Comparison of ENCODE assay signal across 15 cellular contexts in genomic region chr12:124147579-124147978, GRCh38.
DNase-seq lines count a peak whose midpoint lies in the region; ATAC-seq lines count a peak whose summit lies in the region.
"Had no signal": no experiment of that assay in that cellular context is flagged by ENCODE, and none has a peak within 500 bp of the region (broad histone marks: within the 10 kb centered on the region; RNA-seq: fewer than 3 reads in every experiment).

No MANE protein-coding gene starts in this region.

- no peak overlapping the region for H3K4me3 Mint-ChIP-seq in activated CD8-positive, alpha-beta memory T cell treated with anti-CD3 and anti-CD28 coated beads, Interleukin-2, amount 10 ng/mL, durations not matched to agents 7 days and 5 days
- H3K4me3 Mint-ChIP-seq: endodermal cell; natural killer cell treated with Interleukin-12 subunit alpha and Interleukin-12 subunit beta and Interleukin-15 and Interleukin-18, amount 100 ng/mL, for 72 hours had no signal

- H3K4me1 ChIP-seq in BLaER1 treated with 17β-estradiol and CSF1 and Interleukin-3, amounts not matched to agents 10 nM and 100 nM: peaks cover 14 to 45% (median 41%) of the 10 kb centered on the region in 10 experiments

- H3K4me3 ChIP-seq in BLaER1 treated with 17β-estradiol and CSF1 and Interleukin-3, amounts not matched to agents 10 nM and 100 nM: peak overlapping the region in 1 of 10 experiments; percentile 25; a peak in 1 of 20 replicates

- peaks cover 10% of the 10 kb centered on the region for H3K27me3 Mint-ChIP-seq in activated CD8-positive, alpha-beta memory T cell treated with anti-CD3 and anti-CD28 coated beads, Interleukin-2, amount 10 ng/mL, durations not matched to agents 7 days and 5 days

- H3K27ac ChIP-seq in BLaER1 treated with 17β-estradiol and CSF1 and Interleukin-3, amounts not matched to agents 10 nM and 100 nM: peak overlapping the region in 9 of 11 experiments; percentile 39 to 82 (median 73); a peak in 18 of 22 replicates
- H3K27ac ChIP-seq: VCaP had no signal

- peak overlapping the region in 8 of 11 experiments; percentile 6 to 65 (median 48); a peak in 10 of 22 replicates for H3K9ac ChIP-seq in BLaER1 treated with 17β-estradiol and CSF1 and Interleukin-3, amounts not matched to agents 10 nM and 100 nM

- no peaks in the 10 kb centered on the region for H4K20me1 ChIP-seq in BLaER1 treated with 17β-estradiol and CSF1 and Interleukin-3, amounts not matched to agents 10 nM and 100 nM

- no peaks in the 10 kb centered on the region; a peak in 1 of 22 replicates for H3K36me3 ChIP-seq in BLaER1 treated with 17β-estradiol and CSF1 and Interleukin-3, amounts not matched to agents 10 nM and 100 nM

- CTCF ChIA-PET in activated CD8-positive, alpha-beta memory T cell treated with anti-CD3 and anti-CD28 coated beads, Interleukin-2, amount 10 ng/mL, durations not matched to agents 7 days and 5 days (lab: Charles Lee): no interaction called here

- ATAC-seq in GM19023 (IDR thresholded peaks at IDR 0.05; ENCODE audit: unreplicated experiment): peak; percentile 50
- peak; percentile 73 for ATAC-seq in HG02943 (IDR thresholded peaks at IDR 0.05; ENCODE audit: low read depth, unreplicated experiment)
- no peak for ATAC-seq in activated CD8-positive, alpha-beta memory T cell treated with anti-CD3 and anti-CD28 coated beads, Interleukin-2, amount 10 ng/mL, durations not matched to agents 7 days and 5 days
- ATAC-seq in GM18867 (IDR thresholded peaks at IDR 0.05; ENCODE audit: unreplicated experiment): no peak
- ATAC-seq: natural killer cell treated with Interleukin-12 subunit alpha and Interleukin-12 subunit beta and Interleukin-15 and Interleukin-18, amount 100 ng/mL, for 72 hours had no signal

- H3K4me2 ChIP-seq in BLaER1 treated with 17β-estradiol and CSF1 and Interleukin-3, amounts not matched to agents 10 nM and 100 nM: peak overlapping the region; percentile 38 to 87 (median 74)

- H3K9me3 ChIP-seq in BLaER1 treated with 17β-estradiol and CSF1 and Interleukin-3, amounts not matched to agents 10 nM and 100 nM (replicated peaks in 1 of 11): peaks cover 9 to 49% (median 30%) of the 10 kb centered on the region in 11 experiments

- peak; percentile 89 for DNase-seq in NCI-H187 treated with DMSO at 0.1 percent for 48 hours (lab: John Stamatoyannopoulos, UW)
- DNase-seq in activated CD8-positive, alpha-beta memory T cell treated with anti-CD3 and anti-CD28 coated beads, Interleukin-2, amount 10 ng/mL, durations not matched to agents 7 days and 5 days: no peak
- no peak for DNase-seq in NK-92 (lab: John Stamatoyannopoulos, UW; ENCODE audit: unreplicated experiment)
- DNase-seq in LoVo (ENCODE audit: low spot score): no peak
- DNase-seq: endodermal cell, kidney glomerular epithelial cell, NCI-H526 treated with DMSO at 0.1 percent for 48 hours, SIG-M5, trophoblast cell had no signal

- no peaks in the 10 kb centered on the region for H3K27me3 ChIP-seq in BLaER1 treated with 17β-estradiol and CSF1 and Interleukin-3, amounts not matched to agents 10 nM and 100 nM

- no peaks in the 10 kb centered on the region for H3K4me1 Mint-ChIP-seq in activated CD8-positive, alpha-beta memory T cell treated with anti-CD3 and anti-CD28 coated beads, Interleukin-2, amount 10 ng/mL, durations not matched to agents 7 days and 5 days

- H3K36me3 Mint-ChIP-seq in activated CD8-positive, alpha-beta memory T cell treated with anti-CD3 and anti-CD28 coated beads, Interleukin-2, amount 10 ng/mL, durations not matched to agents 7 days and 5 days: no peaks in the 10 kb centered on the region
- H3K36me3 Mint-ChIP-seq: natural killer cell treated with Interleukin-12 subunit alpha and Interleukin-12 subunit beta and Interleukin-15 and Interleukin-18, amount 100 ng/mL, for 72 hours had no signal

- no peaks in the 10 kb centered on the region for H3K9me3 Mint-ChIP-seq in activated CD8-positive, alpha-beta memory T cell treated with anti-CD3 and anti-CD28 coated beads, Interleukin-2, amount 10 ng/mL, durations not matched to agents 7 days and 5 days (ENCODE audit: low read depth)
- H3K9me3 Mint-ChIP-seq: natural killer cell treated with Interleukin-12 subunit alpha and Interleukin-12 subunit beta and Interleukin-15 and Interleukin-18, amount 100 ng/mL, for 72 hours had no signal

- H3K27ac Mint-ChIP-seq in activated CD8-positive, alpha-beta memory T cell treated with anti-CD3 and anti-CD28 coated beads, Interleukin-2, amount 10 ng/mL, durations not matched to agents 7 days and 5 days: no peak overlapping the region
- H3K27ac Mint-ChIP-seq: endodermal cell; natural killer cell treated with Interleukin-12 subunit alpha and Interleukin-12 subunit beta and Interleukin-15 and Interleukin-18, amount 100 ng/mL, for 72 hours had no signal

Comparison
In these comparisons a context has a peak if more than half of its experiments do, and no peak if none do; other contexts are left out.
1. ATAC-seq: peak in GM19023 (single experiment) and HG02943 (single experiment); none in activated CD8-positive, alpha-beta memory T cell treated with anti-CD3 and anti-CD28 coated beads, Interleukin-2, amount 10 ng/mL, durations not matched to agents 7 days and 5 days (single experiment) and GM18867 (single experiment).